5 cellular contexts compared by ENCODE assay signal in genomic region chr4:171948038-171948437, GRCh38.
"Had no signal": no experiment of that assay in that cellular context is flagged by ENCODE, and none has a peak within 500 bp of the region (broad histone marks: within the 10 kb centered on the region; RNA-seq: fewer than 3 reads in every experiment).

No MANE protein-coding gene starts in this region.

- H3K27ac ChIP-seq: HL-60 had no signal

- H3K4me3 ChIP-seq: K562 had no signal

- DNase-seq: IMR-90, KBM-7, KG1 had no signal
